In the genomic region with DNA sequence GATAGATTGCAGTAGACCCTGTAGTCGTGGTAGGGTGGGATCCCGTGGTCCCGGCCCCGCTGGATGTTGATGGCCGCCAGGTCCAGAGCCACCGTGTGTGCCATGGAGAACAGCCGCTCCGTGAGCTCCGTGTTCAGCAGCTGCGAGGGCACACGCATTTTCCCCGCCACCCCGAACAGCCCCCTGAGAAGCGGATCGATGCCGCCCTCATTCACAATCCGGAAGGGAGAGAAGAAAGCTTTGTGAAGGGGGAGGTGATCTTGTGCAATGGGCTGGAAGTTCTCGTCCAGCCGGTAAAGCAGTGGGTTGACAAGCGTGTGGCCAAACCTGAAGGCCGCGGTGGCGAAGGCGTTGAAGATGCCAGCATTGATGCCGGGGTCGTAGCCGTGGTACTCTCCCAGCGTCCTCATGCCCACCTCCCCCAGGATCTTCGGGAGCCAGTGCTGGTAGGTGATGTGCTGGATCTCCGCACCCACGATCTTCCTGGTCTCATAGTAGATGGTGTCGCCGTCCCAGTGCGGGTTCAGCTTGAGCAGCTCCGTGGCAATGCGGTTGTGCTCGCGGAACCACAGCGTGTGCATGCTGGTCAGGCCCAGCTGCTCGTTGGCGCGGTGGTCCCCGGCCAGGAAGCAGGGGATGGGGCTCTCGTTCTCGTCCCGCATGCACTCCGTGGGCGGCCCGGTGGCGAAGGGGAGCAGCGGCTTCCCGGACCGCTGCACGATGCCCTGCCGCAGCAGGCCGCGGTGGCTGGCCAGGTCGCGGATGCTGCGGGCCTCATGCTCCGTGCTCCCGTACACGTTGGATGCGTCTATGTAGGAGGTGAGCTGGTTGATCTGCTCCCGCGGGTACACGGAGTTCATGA, we compare ENCODE assay signal across 13 cellular contexts.
"Had no signal": no experiment of that assay in that cellular context is flagged by ENCODE, and none has a peak within 500 bp of the region (broad histone marks: within the 10 kb centered on the region; RNA-seq: fewer than 3 reads in every experiment).

No MANE protein-coding gene starts in this region.

- H3K27ac ChIP-seq: dorsolateral prefrontal cortex, thyroid gland had no signal

- ATAC-seq: activated CD4-positive, CD25-positive, alpha-beta regulatory T cell treated with anti-CD3 and anti-CD28 coated beads, Interleukin-2, amount 50 U/mL, for 24 hours; activated naive CD4-positive, alpha-beta T cell treated with anti-CD3 and anti-CD28 coated beads, Interleukin-2, amount 50 U/mL, for 72 hours; naive thymus-derived CD8-positive, alpha-beta T cell had no signal

- H3K4me3 Mint-ChIP-seq: activated T-cell treated with anti-CD3 and anti-CD28 coated beads, Interleukin-2, amount 50 U/mL, for 24 hours; brain; naive thymus-derived CD8-positive, alpha-beta T cell had no signal

- DNase-seq: activated effector memory CD4-positive, alpha-beta T cell treated with anti-CD3 and anti-CD28 coated beads, Interleukin-2, amount 50 U/mL, for 16 hours; activated T-cell treated with anti-CD3 and anti-CD28 coated beads, Interleukin-2, amount 50 U/mL, for 24 hours; amniotic stem cell; cerebellar nuclear complex; dorsolateral prefrontal cortex; kidney glomerular epithelial cell; naive thymus-derived CD8-positive, alpha-beta T cell; occipital lobe; thyroid gland had no signal

- H3K27me3 ChIP-seq: thyroid gland had no signal

- H3K27ac Mint-ChIP-seq: activated naive CD4-positive, alpha-beta T cell treated with anti-CD3 and anti-CD28 coated beads, Interleukin-2, amount 50 U/mL, for 72 hours; activated T-cell treated with anti-CD3 and anti-CD28 coated beads, Interleukin-2, amount 50 U/mL, for 24 hours; naive thymus-derived CD8-positive, alpha-beta T cell had no signal

- H3K27me3 Mint-ChIP-seq: activated T-cell treated with anti-CD3 and anti-CD28 coated beads, Interleukin-2, amount 50 U/mL, for 24 hours; naive thymus-derived CD8-positive, alpha-beta T cell had no signal

- H3K36me3 Mint-ChIP-seq: activated naive CD4-positive, alpha-beta T cell treated with anti-CD3 and anti-CD28 coated beads, Interleukin-2, amount 50 U/mL, for 72 hours; naive thymus-derived CD8-positive, alpha-beta T cell had no signal

- H3K36me3 ChIP-seq: thyroid gland had no signal

- H3K4me3 ChIP-seq: dorsolateral prefrontal cortex, lung, thyroid gland had no signal

- H3K9me3 Mint-ChIP-seq: activated naive CD4-positive, alpha-beta T cell treated with anti-CD3 and anti-CD28 coated beads, Interleukin-2, amount 50 U/mL, for 72 hours; activated T-cell treated with anti-CD3 and anti-CD28 coated beads, Interleukin-2, amount 50 U/mL, for 24 hours had no signal

- H3K9me3 ChIP-seq: thyroid gland had no signal
